14 cellular contexts compared by ENCODE assay signal in the genomic region with DNA sequence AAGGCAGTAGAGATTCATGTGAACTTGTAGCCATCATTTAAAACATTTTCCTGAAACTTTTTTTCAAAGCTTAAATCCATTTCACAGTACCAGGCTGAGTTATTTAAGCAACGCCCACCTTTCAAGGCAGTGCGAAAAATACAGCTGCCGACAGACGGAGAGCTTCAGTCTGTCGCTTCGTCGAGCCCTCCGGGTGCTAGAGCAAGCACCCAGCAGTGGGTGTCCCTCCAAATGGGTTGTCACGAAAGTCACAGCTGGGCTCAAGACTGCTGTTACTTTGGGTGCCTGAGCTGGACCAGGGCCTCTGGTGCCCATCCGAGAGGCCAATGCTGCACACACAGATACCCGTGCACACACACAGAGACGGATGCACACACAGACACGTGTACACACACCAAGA.
DNase-seq lines count a peak whose midpoint lies in the region; ATAC-seq and TF ChIP-seq lines count a peak whose summit lies in the region.
"Had no signal": no experiment of that assay in that cellular context is flagged by ENCODE, and none has a peak within 500 bp of the region (broad histone marks: within the 10 kb centered on the region; RNA-seq: fewer than 3 reads in every experiment).

No MANE protein-coding gene starts in this region.

- H2BK120ac ChIP-seq in H9 (ENCODE audit: low read depth, low read length, poor library complexity, severe bottlenecking) = no peak overlapping the region

- H3K18ac ChIP-seq in H9 (ENCODE audit: insufficient read length, low read depth, low read length) = no peak overlapping the region

- H2BK15ac ChIP-seq in H9 (ENCODE audit: low read depth, low read length) = no peak overlapping the region

- H3K4me3 ChIP-seq in psoas muscle = no peak overlapping the region

- H3K4me3 Mint-ChIP-seq in H9 (no peak overlapping the region), endothelial cell (ENCODE audit: unreplicated experiment) (peak overlapping the region; percentile 81)
- H3K4me3 Mint-ChIP-seq: CD4-positive, alpha-beta memory T cell had no signal

- no peak overlapping the region for H3K14ac ChIP-seq in H9 (ENCODE audit: insufficient read depth, low read length)

- no peak overlapping the region for H2AK5ac ChIP-seq in H9 (ENCODE audit: insufficient read length, low read length)

- no peak overlapping the region for H3K9ac ChIP-seq in H9 (ENCODE audit: extremely low read depth, insufficient read length, low read length)
- H3K9ac ChIP-seq: KMS-11 had no signal

- H2BK12ac ChIP-seq in H9 (ENCODE audit: insufficient read length, low read depth, low read length) = no peak overlapping the region

- TF ChIP-seq CTCF in H9 (conservative IDR thresholded peaks at IDR 0.05) (no peak), endothelial cell (IDR thresholded peaks at IDR 0.05; ENCODE audit: unreplicated experiment) (no peak), psoas muscle (IDR thresholded peaks at IDR 0.05) (no peak)

- H3K27ac Mint-ChIP-seq in H9 (no peak overlapping the region), endothelial cell (ENCODE audit: unreplicated experiment) (no peak overlapping the region)
- H3K27ac Mint-ChIP-seq: CD4-positive, alpha-beta memory T cell had no signal

- H3K27me3 ChIP-seq in H9 (ENCODE audit: insufficient read depth, low read length) = no peaks in the 10 kb centered on the region
- H3K27me3 ChIP-seq in psoas muscle (ENCODE audit: insufficient read depth in 3 of 3, low read length in 2 of 3) = peaks cover 0 to 23% (median 3%) of the 10 kb centered on the region in 3 donors

- no peak overlapping the region for H3K27ac ChIP-seq in H9 (ENCODE audit: insufficient read length, low read depth, low read length)
- no peak overlapping the region for H3K27ac ChIP-seq in psoas muscle
- H3K27ac ChIP-seq: C4-2B, KMS-11 had no signal

- WGBS in H9 (ENCODE audit: extremely low coverage, insufficient read length, low lambda C conversion rate) = no CpG with 5 or more reads among the region's 13 CpGs
- whole genome bisulfite sequencing in psoas muscle, 3 donors = 74 to 82% (median 75%) methylated on average over 13 of the region's 13 CpGs

- no peak overlapping the region for H2AFZ ChIP-seq in H9 (ENCODE audit: low read length)

- H3K4me2 ChIP-seq in H9 (ENCODE audit: insufficient read depth, insufficient read length, low read length) = no peak overlapping the region
- H3K4me2 ChIP-seq: KMS-11 had no signal

- H3K36me3 ChIP-seq in psoas muscle (ENCODE audit: insufficient read depth in 1 of 2, low read depth in 1 of 2) = no peaks in the 10 kb centered on the region

- no peak overlapping the region for H3K23ac ChIP-seq in H9 (ENCODE audit: insufficient read length, low read depth, low read length)

- no peaks in the 10 kb centered on the region for H3K36me3 Mint-ChIP-seq in H9 (ENCODE audit: insufficient read depth in 1 of 3, low read depth in 3 of 3)
- peaks cover 14% of the 10 kb centered on the region for H3K36me3 Mint-ChIP-seq in endothelial cell (ENCODE audit: low read depth, unreplicated experiment)
- H3K36me3 Mint-ChIP-seq: CD4-positive, alpha-beta memory T cell had no signal

- no peaks in the 10 kb centered on the region for H3K79me1 ChIP-seq in H9 (ENCODE audit: insufficient read depth, low read depth, low read length, poor library complexity, severe bottlenecking)

- no peak for ATAC-seq in HG02642 (IDR thresholded peaks at IDR 0.05; ENCODE audit: poor library complexity, unreplicated experiment)
- no peak for ATAC-seq in psoas muscle
- ATAC-seq: HCT116 had no signal

- H2BK20ac ChIP-seq in H9 (ENCODE audit: low read depth, low read length, poor library complexity, severe bottlenecking) = no peak overlapping the region

- DNase-seq in H9 (peak; percentile 15), endothelial cell (ENCODE audit: low spot score) (no peak), middle frontal gyrus (ENCODE audit: extremely low spot score, low spot score) (peak; percentile 15), DMS53 (lab: John Stamatoyannopoulos, UW) (no peak), psoas muscle (no peak)
- DNase-seq in activated CD8-positive, alpha-beta memory T cell treated with anti-CD3 and anti-CD28 coated beads, Interleukin-2, amount 50 U/mL, for 4 hours = no peak
- DNase-seq: ACHN; CD4-positive, alpha-beta memory T cell; DMS153; GF-D8 had no signal

- H3K27me3 Mint-ChIP-seq in H9 (ENCODE audit: low read depth) = no peaks in the 10 kb centered on the region; the same call in 1 of the 2 replicates
- no peaks in the 10 kb centered on the region for H3K27me3 Mint-ChIP-seq in endothelial cell (ENCODE audit: unreplicated experiment)
- H3K27me3 Mint-ChIP-seq: CD4-positive, alpha-beta memory T cell had no signal

- H4K5ac ChIP-seq in H9 (ENCODE audit: insufficient read length, low read depth, low read length) = no peak overlapping the region

- no peaks in the 10 kb centered on the region for H4K20me1 ChIP-seq in H9 (ENCODE audit: control insufficient read depth, insufficient read depth, insufficient read length)

- intact Hi-C loops in psoas muscle (cut with DNase I) = no loop called here

- no peaks in the 10 kb centered on the region for H3K23me2 ChIP-seq in H9 (ENCODE audit: insufficient read length, low read depth, low read length, poor library complexity, severe bottlenecking)

- H3K79me2 ChIP-seq in H9 (ENCODE audit: insufficient read depth, low read length) = no peaks in the 10 kb centered on the region

- H3K9me3 ChIP-seq in H9 (ENCODE audit: control insufficient read depth, low read depth, low read length) (no peaks in the 10 kb centered on the region), psoas muscle (no peaks in the 10 kb centered on the region)

- H3T11ph ChIP-seq in H9 (ENCODE audit: low read length) = no peak overlapping the region

- H4K8ac ChIP-seq in H9 (replicated peaks; ENCODE audit: insufficient read length, low read depth, low read length) = no peak overlapping the region

- H3K9me3 Mint-ChIP-seq in H9 (peaks cover 0 to 2% of the 10 kb centered on the region in 2 experiments; a peak in 1 of 5 replicates), endothelial cell (ENCODE audit: unreplicated experiment) (peaks cover 37% of the 10 kb centered on the region)

- H2BK5ac ChIP-seq in H9 (ENCODE audit: insufficient read length, low read length) = no peak overlapping the region

- no peaks in the 10 kb centered on the region for H3K4me1 ChIP-seq in H9 (ENCODE audit: insufficient read depth, low read length)
- no peaks in the 10 kb centered on the region for H3K4me1 ChIP-seq in psoas muscle

- H4K91ac ChIP-seq in H9 (ENCODE audit: insufficient read length, low read depth, low read length) = no peak overlapping the region

- H3K4ac ChIP-seq in H9 (ENCODE audit: low read depth, low read length) = no peak overlapping the region

- H3K4me1 Mint-ChIP-seq in H9 (peaks cover 3 to 17% of the 10 kb centered on the region in 2 experiments), endothelial cell (ENCODE audit: unreplicated experiment) (no peaks in the 10 kb centered on the region)
- H3K4me1 Mint-ChIP-seq: CD4-positive, alpha-beta memory T cell had no signal

- no peak overlapping the region for H3K56ac ChIP-seq in H9 (ENCODE audit: insufficient read length, low read depth, low read length)

Comparison
In these comparisons a context has a peak if more than half of its experiments do, and no peak if none do; other contexts are left out.
1. DNase-seq: peak in H9 (single experiment) and middle frontal gyrus (single experiment); none in endothelial cell (single experiment), DMS53 (single experiment), psoas muscle (0 of 2) and activated CD8-positive, alpha-beta memory T cell treated with anti-CD3 and anti-CD28 coated beads, Interleukin-2, amount 50 U/mL, for 4 hours (single experiment).